ENCODE assay signal across 1 cellular context in the genomic region with DNA sequence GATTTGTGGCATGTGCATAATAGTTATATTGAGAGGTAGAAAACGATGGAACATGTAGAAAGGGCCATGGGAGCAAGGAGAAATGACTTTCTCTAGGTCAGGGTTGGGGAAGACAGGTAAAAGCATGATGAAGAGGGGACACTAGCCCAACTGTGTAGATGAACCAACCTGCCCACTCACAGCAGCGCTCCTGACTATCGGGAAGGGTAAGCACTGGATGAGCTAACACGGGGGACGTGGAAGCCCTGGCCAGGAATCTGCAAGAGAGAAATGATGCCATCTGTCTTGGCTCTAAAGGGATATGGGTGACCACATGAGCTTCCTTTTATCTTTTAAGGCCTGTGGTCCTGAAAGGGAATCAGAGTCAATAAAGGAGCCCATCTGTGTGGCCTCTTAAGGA.
TF ChIP-seq lines count a peak whose summit lies in the region.

No MANE protein-coding gene starts in this region.

TF ChIP-seq in GM12878, 131 proteins besides CTCF, POLR2A, EP300 and RAD21:
- TF ChIP-seq, protein P1, sequence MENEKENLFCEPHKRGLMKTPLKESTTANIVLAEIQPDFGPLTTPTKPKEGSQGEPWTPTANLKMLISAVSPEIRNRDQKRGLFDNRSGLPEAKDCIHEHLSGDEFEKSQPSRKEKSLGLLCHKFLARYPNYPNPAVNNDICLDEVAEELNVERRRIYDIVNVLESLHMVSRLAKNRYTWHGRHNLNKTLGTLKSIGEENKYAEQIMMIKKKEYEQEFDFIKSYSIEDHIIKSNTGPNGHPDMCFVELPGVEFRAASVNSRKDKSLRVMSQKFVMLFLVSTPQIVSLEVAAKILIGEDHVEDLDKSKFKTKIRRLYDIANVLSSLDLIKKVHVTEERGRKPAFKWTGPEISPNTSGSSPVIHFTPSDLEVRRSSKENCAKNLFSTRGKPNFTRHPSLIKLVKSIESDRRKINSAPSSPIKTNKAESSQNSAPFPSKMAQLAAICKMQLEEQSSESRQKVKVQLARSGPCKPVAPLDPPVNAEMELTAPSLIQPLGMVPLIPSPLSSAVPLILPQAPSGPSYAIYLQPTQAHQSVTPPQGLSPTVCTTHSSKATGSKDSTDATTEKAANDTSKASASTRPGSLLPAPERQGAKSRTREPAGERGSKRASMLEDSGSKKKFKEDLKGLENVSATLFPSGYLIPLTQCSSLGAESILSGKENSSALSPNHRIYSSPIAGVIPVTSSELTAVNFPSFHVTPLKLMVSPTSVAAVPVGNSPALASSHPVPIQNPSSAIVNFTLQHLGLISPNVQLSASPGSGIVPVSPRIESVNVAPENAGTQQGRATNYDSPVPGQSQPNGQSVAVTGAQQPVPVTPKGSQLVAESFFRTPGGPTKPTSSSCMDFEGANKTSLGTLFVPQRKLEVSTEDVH (IDR thresholded peaks at IDR 0.05; ENCODE audit: low read depth, partially characterized antibody) = no peak
- no peak for TF ChIP-seq TCF12 (IDR thresholded peaks at IDR 0.05; ENCODE audit: low read depth, low read length)
- TF ChIP-seq, protein P2, sequence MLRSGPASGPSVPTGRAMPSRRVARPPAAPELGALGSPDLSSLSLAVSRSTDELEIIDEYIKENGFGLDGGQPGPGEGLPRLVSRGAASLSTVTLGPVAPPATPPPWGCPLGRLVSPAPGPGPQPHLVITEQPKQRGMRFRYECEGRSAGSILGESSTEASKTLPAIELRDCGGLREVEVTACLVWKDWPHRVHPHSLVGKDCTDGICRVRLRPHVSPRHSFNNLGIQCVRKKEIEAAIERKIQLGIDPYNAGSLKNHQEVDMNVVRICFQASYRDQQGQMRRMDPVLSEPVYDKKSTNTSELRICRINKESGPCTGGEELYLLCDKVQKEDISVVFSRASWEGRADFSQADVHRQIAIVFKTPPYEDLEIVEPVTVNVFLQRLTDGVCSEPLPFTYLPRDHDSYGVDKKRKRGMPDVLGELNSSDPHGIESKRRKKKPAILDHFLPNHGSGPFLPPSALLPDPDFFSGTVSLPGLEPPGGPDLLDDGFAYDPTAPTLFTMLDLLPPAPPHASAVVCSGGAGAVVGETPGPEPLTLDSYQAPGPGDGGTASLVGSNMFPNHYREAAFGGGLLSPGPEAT (IDR thresholded peaks at IDR 0.05; ENCODE audit: low read depth) = no peak
- TF ChIP-seq YY1 (IDR thresholded peaks at IDR 0.05; ENCODE audit: low read depth, low read length) = no peak
- no peak for TF ChIP-seq MYB (IDR thresholded peaks at IDR 0.05; ENCODE audit: borderline replicate concordance, low read depth, low read length)
